In the genomic region with DNA sequence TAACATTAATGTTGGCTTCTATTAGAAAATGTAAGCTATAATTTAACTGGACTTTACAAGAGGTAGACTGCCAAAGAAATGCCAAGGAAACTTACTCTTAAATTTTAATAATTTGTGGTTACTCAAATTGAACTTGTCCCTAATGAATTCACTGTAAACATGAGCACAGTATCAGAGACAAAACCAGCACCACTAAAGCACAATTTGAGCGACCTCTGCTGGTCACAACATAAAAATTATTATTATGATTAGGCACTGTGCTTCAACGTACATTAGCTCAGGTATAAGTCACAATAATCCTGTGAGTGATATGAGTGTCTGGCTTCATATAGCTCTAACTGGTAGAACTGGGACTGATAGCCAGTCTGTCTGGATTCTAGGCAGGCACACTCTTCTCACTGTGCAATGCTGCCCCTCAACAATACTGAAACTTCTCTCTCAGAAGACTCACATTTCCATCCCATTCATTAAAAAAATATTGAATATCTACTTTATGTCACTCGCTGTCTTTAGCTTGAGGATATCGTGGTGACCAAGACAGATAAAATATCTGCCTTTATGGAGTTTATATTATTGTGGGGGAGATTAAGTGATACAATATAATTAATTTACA, we compare ENCODE assay signal across 8 cellular contexts. TPM values are rescaled to one million over a fixed set of nuclear protein-coding genes. Genes with fewer than 3 reads are reported as not detected.
DNase-seq lines count a peak whose midpoint lies in the region; ATAC-seq and TF ChIP-seq lines count a peak whose summit lies in the region.

No MANE protein-coding gene starts in this region.

- TF ChIP-seq RAD21 in liver (IDR thresholded peaks at IDR 0.05) = peak; percentile 91 to 92

- H3K4me1 ChIP-seq in ascending aorta (no peaks in the 10 kb centered on the region), liver (ENCODE audit: control insufficient read depth in 4 of 4, insufficient read depth in 4 of 4, low read length in 3 of 4) (peaks cover 0 to 30% (median 15%) of the 10 kb centered on the region in 4 donors)

- peak; percentile 95 for ATAC-seq in GM21367 (IDR thresholded peaks at IDR 0.05; ENCODE audit: unreplicated experiment)

- H3K27me3 ChIP-seq in ascending aorta = no peaks in the 10 kb centered on the region
- no peaks in the 10 kb centered on the region for H3K27me3 ChIP-seq in liver (ENCODE audit: control insufficient read depth in 4 of 4, insufficient read depth in 4 of 4, low read length in 3 of 4)

- H3K9ac ChIP-seq in liver (ENCODE audit: low read depth in 1 of 2, low read length in 2 of 2) = no peak overlapping the region

- intact Hi-C loops in ascending aorta (cut with DNase I) = loop anchor here (1.0 to 10.0 kb wide), 3 partner anchors 157 to 250 kb away; a partner anchor contains a TSS

- TF ChIP-seq CTCF in GM12864 (IDR thresholded peaks at IDR 0.05; ENCODE audit: low read depth, low read length, missing control alignments) = peak; percentile 51
- TF ChIP-seq CTCF in ascending aorta (IDR thresholded peaks at IDR 0.05) = peak in 2 of 3 experiments; percentile 14 to 57
- TF ChIP-seq CTCF in liver (IDR thresholded peaks at IDR 0.05; ENCODE audit: low read depth, low read length, missing input control) = peak; percentile 54

- no peaks in the 10 kb centered on the region for H3K9me3 ChIP-seq in ascending aorta
- H3K9me3 ChIP-seq in liver (ENCODE audit: control insufficient read depth in 4 of 4, low read length in 3 of 4) = no peaks in the 10 kb centered on the region

- no peak overlapping the region for H3K27ac ChIP-seq in ascending aorta
- no peak overlapping the region for H3K27ac ChIP-seq in liver (ENCODE audit: low read depth in 1 of 2, low read length in 2 of 2)

- 35% methylated on average over 4 of the region's 4 CpGs for WGBS in liver

- no peaks in the 10 kb centered on the region for H3K36me3 ChIP-seq in ascending aorta
- H3K36me3 ChIP-seq in liver (ENCODE audit: control insufficient read depth in 4 of 4, insufficient read depth in 3 of 4, low read depth in 1 of 4, low read length in 3 of 4) = peaks cover 0 to 5% (median 2%) of the 10 kb centered on the region in 4 donors

- H3K4me3 ChIP-seq in GM12864 (ENCODE audit: low read depth, low read length) (no peak overlapping the region), ascending aorta (no peak overlapping the region), liver (ENCODE audit: low read depth in 1 of 3, low read length in 3 of 3) (no peak overlapping the region)

- DNase-seq in GM12864 (ENCODE audit: low read depth) = peak; percentile 21
- peak; percentile 46 for DNase-seq in HS-27A (ENCODE audit: low read depth)
- DNase-seq in ascending aorta (ENCODE audit: low spot score in 2 of 2) = no peak
- DNase-seq in inferior parietal cortex (ENCODE audit: extremely low spot score) = no peak
- no peak for DNase-seq in activated CD4-positive, alpha-beta T cell treated with anti-CD3 and anti-CD28 coated beads, Interleukin-2, amount 50 U/mL, for 1 hour
- no peak for DNase-seq in activated naive CD4-positive, alpha-beta T cell (lab: John Stamatoyannopoulos, UW)

TF ChIP-seq in liver, 16 proteins besides CTCF, POLR2A, EP300 and RAD21:
- TF ChIP-seq YY1 (IDR thresholded peaks at IDR 0.05) (no peak), SP1 (IDR thresholded peaks at IDR 0.05) (no peak), FOXA2 (IDR thresholded peaks at IDR 0.05) (peak; percentile 24)
- TF ChIP-seq, protein P1, sequence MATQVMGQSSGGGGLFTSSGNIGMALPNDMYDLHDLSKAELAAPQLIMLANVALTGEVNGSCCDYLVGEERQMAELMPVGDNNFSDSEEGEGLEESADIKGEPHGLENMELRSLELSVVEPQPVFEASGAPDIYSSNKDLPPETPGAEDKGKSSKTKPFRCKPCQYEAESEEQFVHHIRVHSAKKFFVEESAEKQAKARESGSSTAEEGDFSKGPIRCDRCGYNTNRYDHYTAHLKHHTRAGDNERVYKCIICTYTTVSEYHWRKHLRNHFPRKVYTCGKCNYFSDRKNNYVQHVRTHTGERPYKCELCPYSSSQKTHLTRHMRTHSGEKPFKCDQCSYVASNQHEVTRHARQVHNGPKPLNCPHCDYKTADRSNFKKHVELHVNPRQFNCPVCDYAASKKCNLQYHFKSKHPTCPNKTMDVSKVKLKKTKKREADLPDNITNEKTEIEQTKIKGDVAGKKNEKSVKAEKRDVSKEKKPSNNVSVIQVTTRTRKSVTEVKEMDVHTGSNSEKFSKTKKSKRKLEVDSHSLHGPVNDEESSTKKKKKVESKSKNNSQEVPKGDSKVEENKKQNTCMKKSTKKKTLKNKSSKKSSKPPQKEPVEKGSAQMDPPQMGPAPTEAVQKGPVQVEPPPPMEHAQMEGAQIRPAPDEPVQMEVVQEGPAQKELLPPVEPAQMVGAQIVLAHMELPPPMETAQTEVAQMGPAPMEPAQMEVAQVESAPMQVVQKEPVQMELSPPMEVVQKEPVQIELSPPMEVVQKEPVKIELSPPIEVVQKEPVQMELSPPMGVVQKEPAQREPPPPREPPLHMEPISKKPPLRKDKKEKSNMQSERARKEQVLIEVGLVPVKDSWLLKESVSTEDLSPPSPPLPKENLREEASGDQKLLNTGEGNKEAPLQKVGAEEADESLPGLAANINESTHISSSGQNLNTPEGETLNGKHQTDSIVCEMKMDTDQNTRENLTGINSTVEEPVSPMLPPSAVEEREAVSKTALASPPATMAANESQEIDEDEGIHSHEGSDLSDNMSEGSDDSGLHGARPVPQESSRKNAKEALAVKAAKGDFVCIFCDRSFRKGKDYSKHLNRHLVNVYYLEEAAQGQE (IDR thresholded peaks at IDR 0.05) = no peak

RNA-seq across cellular contexts. Expression of a gene that starts 8.0 kb away (rescaled TPM):
- total RNA-seq in ascending aorta = 11.6 TPM
- total RNA-seq in liver = 10 to 100 TPM in 1 of 2 donors, 1 to 10 TPM in 1; 8.8 to 10.9 TPM
- 10 to 100 TPM; 11.1 to 13.8 TPM for polyA plus RNA-seq in liver

Comparison
In these comparisons a context has a peak if more than half of its experiments do, and no peak if none do; other contexts are left out.
1. DNase-seq: peak in GM12864 (single experiment) and HS-27A (single experiment); none in ascending aorta (0 of 2), inferior parietal cortex (single experiment), activated CD4-positive, alpha-beta T cell treated with anti-CD3 and anti-CD28 coated beads, Interleukin-2, amount 50 U/mL, for 1 hour (single experiment) and activated naive CD4-positive, alpha-beta T cell (0 of 4).
2. Peak in every context shown above with its lines, with median percentiles within 50 percentile points of each other: CTCF ChIP-seq.